ENCODE assay signal across 9 cellular contexts in genomic region chr9:75833765-75834164, GRCh38.
"Had no signal": no experiment of that assay in that cellular context is flagged by ENCODE, and none has a peak within 500 bp of the region (broad histone marks: within the 10 kb centered on the region; RNA-seq: fewer than 3 reads in every experiment).

No MANE protein-coding gene starts in this region.

- ATAC-seq: GM23338, HepG2 had no signal

- H3K9me3 Mint-ChIP-seq: GM23338, H9 had no signal

- H3K4me3 ChIP-seq: GM23338 had no signal

- H3K27ac ChIP-seq: HL-60 had no signal

- H3K27ac Mint-ChIP-seq: GM23338, H9, IgD-negative memory B cell had no signal

- H3K27me3 Mint-ChIP-seq: IgD-negative memory B cell had no signal

- H3K4me2 ChIP-seq: GM23338 had no signal

- DNase-seq: H9, HCEC 1CT, KBM-7 had no signal

- FAIRE-seq: H1, H54, HepG2 had no signal

- H3K4me3 Mint-ChIP-seq: GM23338, H9, IgD-negative memory B cell had no signal
